In genomic region chr2:175004980-175005832, GRCh38 we compare ENCODE assay signal across 1 cellular context.
TF ChIP-seq lines count a peak whose summit lies in the region.

Gene CHN1 (minus strand): TSS chr2:175005381. CDS start chr2:175004912, 469 bp downstream.

TF ChIP-seq in HepG2, 621 proteins besides CTCF, POLR2A, EP300 and RAD21 (continued from another document and continues in another):
- TF ChIP-seq TRAFD1 (CRISPR knock-in tag; IDR thresholded peaks at IDR 0.05; ENCODE audit: borderline replicate concordance): no peak
- no peak for TF ChIP-seq TERF1 (CRISPR knock-in tag; IDR thresholded peaks at IDR 0.05)
- peak; percentile 43 for TF ChIP-seq TAF15 (IDR thresholded peaks at IDR 0.05; ENCODE audit: low read depth, low read length, poor library complexity, severe bottlenecking)
- peak; percentile 73 for TF ChIP-seq ZFP91 (CRISPR knock-in tag; IDR thresholded peaks at IDR 0.05; ENCODE audit: borderline replicate concordance)
- no peak for TF ChIP-seq ZNF136 (CRISPR knock-in tag; IDR thresholded peaks at IDR 0.05; ENCODE audit: low read depth)
- TF ChIP-seq RFXANK (CRISPR knock-in tag; IDR thresholded peaks at IDR 0.05): 0 out of 2 replicates have a peak, but pooled peaks have one; percentile 29
- no peak for TF ChIP-seq FOSL1 (CRISPR knock-in tag; IDR thresholded peaks at IDR 0.05; ENCODE audit: borderline replicate concordance)
- no peak for TF ChIP-seq TCF7L2 (IDR thresholded peaks at IDR 0.05; ENCODE audit: low read depth, low read length)
- TF ChIP-seq ARID2 (CRISPR knock-in tag; IDR thresholded peaks at IDR 0.05; ENCODE audit: borderline replicate concordance): no peak
- no peak for TF ChIP-seq ISL2 (CRISPR knock-in tag; IDR thresholded peaks at IDR 0.05)
- TF ChIP-seq ZNF317 (CRISPR knock-in tag; IDR thresholded peaks at IDR 0.05): no peak
- TF ChIP-seq CENPT (CRISPR knock-in tag; IDR thresholded peaks at IDR 0.05; ENCODE audit: low read depth): no peak
- peak; percentile 71 for TF ChIP-seq MXD4 (CRISPR knock-in tag; IDR thresholded peaks at IDR 0.05)
- no peak for TF ChIP-seq ZBTB38 (CRISPR knock-in tag; IDR thresholded peaks at IDR 0.05)
- no peak for TF ChIP-seq DPF2 (CRISPR knock-in tag; IDR thresholded peaks at IDR 0.05; ENCODE audit: borderline replicate concordance, low read depth)
- TF ChIP-seq ELF1 (CRISPR knock-in tag; IDR thresholded peaks at IDR 0.05): no peak
- TF ChIP-seq U2AF1 (optimal IDR thresholded peaks at IDR 0.05; ENCODE audit: low read depth, low read length): no peak
- TF ChIP-seq HDAC1 (CRISPR knock-in tag; IDR thresholded peaks at IDR 0.05): 0 out of 2 replicates have a peak, but pooled peaks have one; percentile 31
- no peak for TF ChIP-seq ZNF33B (CRISPR knock-in tag; IDR thresholded peaks at IDR 0.05)
- TF ChIP-seq MIER2 (CRISPR knock-in tag; IDR thresholded peaks at IDR 0.05): no peak
- no peak for TF ChIP-seq CERS6 (CRISPR knock-in tag; IDR thresholded peaks at IDR 0.05)
- no peak for TF ChIP-seq ZNF775 (CRISPR knock-in tag; IDR thresholded peaks at IDR 0.05; ENCODE audit: borderline replicate concordance)
- no peak for TF ChIP-seq RELA (CRISPR knock-in tag; IDR thresholded peaks at IDR 0.05)
- no peak for TF ChIP-seq ZNF101 (CRISPR knock-in tag; IDR thresholded peaks at IDR 0.05; ENCODE audit: borderline replicate concordance, low read depth)
- no peak for TF ChIP-seq MTF1 (CRISPR knock-in tag; IDR thresholded peaks at IDR 0.05)
- no peak for TF ChIP-seq ZNF891 (CRISPR knock-in tag; IDR thresholded peaks at IDR 0.05)
- peak; percentile 64; the same call in 1 of the 2 replicates for TF ChIP-seq POGK (CRISPR knock-in tag; conservative IDR thresholded peaks at IDR 0.05)
- TF ChIP-seq TOE1 (CRISPR knock-in tag; IDR thresholded peaks at IDR 0.05): no peak
- no peak for TF ChIP-seq ZNF792 (CRISPR knock-in tag; IDR thresholded peaks at IDR 0.05)
- TF ChIP-seq ZBTB42 (CRISPR knock-in tag; IDR thresholded peaks at IDR 0.05): no peak
- no peak for TF ChIP-seq ZBTB34 (CRISPR knock-in tag; IDR thresholded peaks at IDR 0.05)
- peak; percentile 18; the same call in 1 of the 2 replicates for TF ChIP-seq ZNF614 (CRISPR knock-in tag; IDR thresholded peaks at IDR 0.05; ENCODE audit: borderline replicate concordance)
- TF ChIP-seq ETV6 (CRISPR knock-in tag; conservative IDR thresholded peaks at IDR 0.05): no peak
- TF ChIP-seq CEBPB (IDR thresholded peaks at IDR 0.05; ENCODE audit: borderline replicate concordance, low read depth, low read length): no peak
- TF ChIP-seq ZNF274 (CRISPR knock-in tag; IDR thresholded peaks at IDR 0.05): peak; percentile 76
- 0 out of 2 replicates have a peak, but pooled peaks have one; percentile 31 for TF ChIP-seq BRD4 (CRISPR knock-in tag; IDR thresholded peaks at IDR 0.05)
- peak; percentile 54; the same call in 1 of the 2 replicates for TF ChIP-seq ZNF329 (CRISPR knock-in tag; IDR thresholded peaks at IDR 0.05; ENCODE audit: low read depth)
- TF ChIP-seq EHMT2 (IDR thresholded peaks at IDR 0.05; ENCODE audit: borderline replicate concordance, low read depth, low read length): no peak
- TF ChIP-seq MIXL1 (CRISPR knock-in tag; IDR thresholded peaks at IDR 0.05): no peak
- no peak for TF ChIP-seq YEATS2 (CRISPR knock-in tag; IDR thresholded peaks at IDR 0.05; ENCODE audit: borderline replicate concordance)
- TF ChIP-seq ZNF282 (IDR thresholded peaks at IDR 0.05; ENCODE audit: partially characterized antibody): no peak
- no peak for TF ChIP-seq ZNF761 (CRISPR knock-in tag; conservative IDR thresholded peaks at IDR 0.05)
- no peak for TF ChIP-seq ZNF556 (CRISPR knock-in tag; IDR thresholded peaks at IDR 0.05; ENCODE audit: borderline replicate concordance)
- TF ChIP-seq ZNF431 (CRISPR knock-in tag; IDR thresholded peaks at IDR 0.05; ENCODE audit: borderline replicate concordance, low read depth): no peak
- no peak for TF ChIP-seq NR2F2 (IDR thresholded peaks at IDR 0.05; ENCODE audit: borderline replicate concordance, low read depth)
- no peak for TF ChIP-seq TEF (CRISPR knock-in tag; IDR thresholded peaks at IDR 0.05)
- TF ChIP-seq NR2C2 (CRISPR knock-in tag; IDR thresholded peaks at IDR 0.05; ENCODE audit: borderline replicate concordance): no peak
- TF ChIP-seq RXRA (CRISPR knock-in tag; IDR thresholded peaks at IDR 0.05): peak; percentile 34; the same call in 1 of the 2 replicates
- peak; percentile 30 for TF ChIP-seq SKI (IDR thresholded peaks at IDR 0.05; ENCODE audit: partially characterized antibody)
- TF ChIP-seq ATAD3A (CRISPR knock-in tag; IDR thresholded peaks at IDR 0.05): no peak
- TF ChIP-seq ZNF260 (CRISPR knock-in tag; IDR thresholded peaks at IDR 0.05; ENCODE audit: borderline replicate concordance, low read depth): no peak
- no peak for TF ChIP-seq AFF4 (CRISPR knock-in tag; IDR thresholded peaks at IDR 0.05)
- no peak for TF ChIP-seq SNRNP70 (IDR thresholded peaks at IDR 0.05; ENCODE audit: low read depth, low read length)
- peak; percentile 73; the same call in 1 of the 2 replicates for TF ChIP-seq MAX (IDR thresholded peaks at IDR 0.05)
- TF ChIP-seq ZBTB33 (CRISPR knock-in tag; IDR thresholded peaks at IDR 0.05): no peak
